9 cellular contexts compared by ENCODE assay signal in the genomic region with DNA sequence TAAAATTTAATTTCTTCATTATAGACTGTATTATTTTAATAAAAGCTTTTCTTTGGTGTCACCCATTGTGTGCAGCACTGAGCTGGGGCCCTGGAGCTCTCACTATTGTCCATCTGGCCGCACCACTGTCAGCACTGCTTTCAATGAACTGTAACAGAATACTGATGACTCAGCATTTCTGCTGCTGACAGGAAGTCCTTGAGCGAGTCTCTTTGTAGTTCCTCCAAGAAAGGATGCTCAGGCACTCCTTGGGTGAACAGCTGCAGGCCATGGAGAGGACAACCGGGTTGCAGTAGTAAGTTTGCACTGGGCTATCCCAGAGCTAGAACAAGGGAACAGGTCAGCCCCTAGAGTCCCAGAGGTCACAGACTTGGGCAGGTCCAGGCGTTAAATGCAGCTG.
DNase-seq lines count a peak whose midpoint lies in the region; ATAC-seq, FAIRE-seq and TF ChIP-seq lines count a peak whose summit lies in the region.
"Had no signal": no experiment of that assay in that cellular context is flagged by ENCODE, and none has a peak within 500 bp of the region (broad histone marks: within the 10 kb centered on the region; RNA-seq: fewer than 3 reads in every experiment).

No MANE protein-coding gene starts in this region.

- H3K4me3 ChIP-seq in Jurkat, Clone E6-1 (ENCODE audit: low read length) = no peak overlapping the region
- H3K4me3 ChIP-seq in endothelial cell of umbilical vein (replicated peaks in 1 of 3; ENCODE audit: insufficient read depth in 1 of 3, low read depth in 1 of 3, low read length in 3 of 3) (no peak overlapping the region), transverse colon (no peak overlapping the region)

- H4K20me1 ChIP-seq in endothelial cell of umbilical vein (replicated peaks; ENCODE audit: control insufficient read depth, extremely low read depth, insufficient read depth, low read length) = no peaks in the 10 kb centered on the region

- no peaks in the 10 kb centered on the region for H3K27me3 ChIP-seq in endothelial cell of umbilical vein (ENCODE audit: control insufficient read depth in 2 of 2, insufficient read depth in 2 of 2, low read length in 2 of 2)
- H3K27me3 ChIP-seq in transverse colon = no peaks in the 10 kb centered on the region

- in situ Hi-C loops in ACHN (cut with HindIII; ENCODE audit: low pct_ligation_motif_present, low pct_unique_long_range_greater_than_20kb, low sequenced_read_pairs) (no loop called here), transverse colon (cut with MboI; ENCODE audit: low pct_ligation_motif_present in 1 of 4, low pct_unique_long_range_greater_than_20kb in 1 of 4, low sequenced_read_pairs in 3 of 4) (no loop called here)

- peaks cover 20% of the 10 kb centered on the region for H3K36me3 Mint-ChIP-seq in progenitor cell of endocrine pancreas (ENCODE audit: insufficient read depth)
- H3K36me3 Mint-ChIP-seq: naive B cell had no signal

- peaks cover 6% of the 10 kb centered on the region for H3K9me3 Mint-ChIP-seq in progenitor cell of endocrine pancreas (ENCODE audit: low read depth)

- H3K4me2 ChIP-seq in endothelial cell of umbilical vein (ENCODE audit: insufficient read depth, low read length) = no peak overlapping the region

- POLR2A ChIA-PET in endothelial cell of umbilical vein (lab: Charles Lee) = interaction anchor here (0.7 kb wide), 2 partner anchors 19 to 471 kb away, joined by 3 to 4 read pairs; no protein-coding TSS in a partner anchor

- no peak for TF ChIP-seq CTCF in endothelial cell of umbilical vein (IDR thresholded peaks at IDR 0.05; ENCODE audit: extremely low read depth in 1 of 2, insufficient read depth in 1 of 2, low read depth in 1 of 2, low read length in 2 of 2)
- no peak for TF ChIP-seq CTCF in transverse colon (IDR thresholded peaks at IDR 0.05)
- TF ChIP-seq CTCF in progenitor cell of endocrine pancreas (IDR thresholded peaks at IDR 0.05; ENCODE audit: unreplicated experiment) = no peak

- FAIRE-seq in endothelial cell of umbilical vein (lab: Jason Lieb, UNC) (peak; percentile 35), GM12891 (lab: Jason Lieb, UNC) (no peak)

- H3K27ac ChIP-seq in endothelial cell of umbilical vein (ENCODE audit: insufficient read depth, low read depth, low read length) = no peak overlapping the region
- H3K27ac ChIP-seq in transverse colon = peak overlapping the region; percentile 52 to 84 (median 65)

- DNase-seq in ACHN (peak; percentile 37), endothelial cell of umbilical vein (ENCODE audit: low read depth, low spot score) (no peak), transverse colon (no peak), SIG-M5 (lab: John Stamatoyannopoulos, UW) (no peak), GM12891 (ENCODE audit: insufficient read length, low spot score) (no peak), progenitor cell of endocrine pancreas (ENCODE audit: low spot score, unreplicated experiment) (no peak)
- DNase-seq in Jurkat, Clone E6-1 (ENCODE audit: low read depth, low spot score) = peak; percentile 35
- DNase-seq: naive B cell had no signal

- no peak overlapping the region for H2AFZ ChIP-seq in endothelial cell of umbilical vein (ENCODE audit: low read depth, low read length)

- no peak overlapping the region for H3K4me3 Mint-ChIP-seq in progenitor cell of endocrine pancreas (ENCODE audit: low read depth)
- H3K4me3 Mint-ChIP-seq: naive B cell had no signal

- H3K4me1 ChIP-seq in endothelial cell of umbilical vein (ENCODE audit: control insufficient read depth, extremely low read depth, insufficient read depth, low read length) (peaks cover 28% of the 10 kb centered on the region), transverse colon (peaks cover 0 to 28% (median 6%) of the 10 kb centered on the region in 4 donors)

- no peak for TF ChIP-seq POLR2A in endothelial cell of umbilical vein (IDR thresholded peaks at IDR 0.05; ENCODE audit: low read depth, low read length)
- no peak for TF ChIP-seq POLR2A in transverse colon (IDR thresholded peaks at IDR 0.05)
- no peak for TF ChIP-seq POLR2A in GM12891 (IDR thresholded peaks at IDR 0.05; ENCODE audit: low read depth, low read length)

- no peak for TF ChIP-seq EP300 in transverse colon (IDR thresholded peaks at IDR 0.05; ENCODE audit: low read depth)

- no peak overlapping the region for H3K9ac ChIP-seq in endothelial cell of umbilical vein (replicated peaks; ENCODE audit: extremely low read depth, insufficient read depth, low read length)

- WGBS in transverse colon (ENCODE audit: low coverage in 1 of 2), 2 donors = 78% methylated on average over 4 of the region's 4 CpGs; no CpG with 5 or more reads in 1 of the 2 donors

- BruUV-seq in endothelial cell of umbilical vein (replicated peaks; lab: Mats Ljungman, UMichigan) = no TSS peak

- no peaks in the 10 kb centered on the region for H3K27me3 Mint-ChIP-seq in progenitor cell of endocrine pancreas

- CTCF ChIA-PET in endothelial cell of umbilical vein (lab: Charles Lee) = interaction anchor here (0.8 to 2.2 kb wide), 9 partner anchors 8 to 308 kb away, joined by 3 to 6 read pairs (median 3); no protein-coding TSS in a partner anchor

- peaks cover 0 to 3% of the 10 kb centered on the region in 2 experiments for H3K36me3 ChIP-seq in endothelial cell of umbilical vein (ENCODE audit: control insufficient read depth in 2 of 2, extremely low read depth in 1 of 2, insufficient read depth in 2 of 2, low read length in 2 of 2)
- no peaks in the 10 kb centered on the region for H3K36me3 ChIP-seq in transverse colon

- H3K4me1 Mint-ChIP-seq in progenitor cell of endocrine pancreas (ENCODE audit: low read depth) = peaks cover 16% of the 10 kb centered on the region
- H3K4me1 Mint-ChIP-seq: naive B cell had no signal

- H3K9me3 ChIP-seq in endothelial cell of umbilical vein (replicated peaks; ENCODE audit: control insufficient read depth, insufficient read depth, low read length) (no peaks in the 10 kb centered on the region), transverse colon (no peaks in the 10 kb centered on the region)

- ATAC-seq in GM19468 (IDR thresholded peaks at IDR 0.05; ENCODE audit: extremely low read depth, unreplicated experiment) = peak; percentile 79

- intact Hi-C loops in endothelial cell of umbilical vein (cut with micrococcal nuclease) = no loop called here
- intact Hi-C loops in transverse colon (cut with DNase I; ENCODE audit: low total_unique reads) = no loop called here

- no peak overlapping the region for H3K27ac Mint-ChIP-seq in progenitor cell of endocrine pancreas
- H3K27ac Mint-ChIP-seq: naive B cell had no signal

- dilution Hi-C loops in endothelial cell of umbilical vein (cut with MboI; ENCODE audit: extremely low pct_ligation_motif_present, low sequenced_read_pairs) = no loop called here

- no peaks in the 10 kb centered on the region for H3K79me2 ChIP-seq in endothelial cell of umbilical vein (ENCODE audit: control insufficient read depth, insufficient read depth, low read length)

- H3K9me1 ChIP-seq in endothelial cell of umbilical vein (replicated peaks; ENCODE audit: control insufficient read depth, extremely low read depth, insufficient read depth, low read length) = no peaks in the 10 kb centered on the region

TF ChIP-seq in endothelial cell of umbilical vein, 7 proteins besides CTCF, POLR2A, EP300 and RAD21:
- TF ChIP-seq MYC (IDR thresholded peaks at IDR 0.05; ENCODE audit: low read depth, low read length) (no peak), JUN (IDR thresholded peaks at IDR 0.05; ENCODE audit: borderline replicate concordance, insufficient read depth, insufficient read length, low read depth) (no peak), FOS (IDR thresholded peaks at IDR 0.05; ENCODE audit: borderline replicate concordance, insufficient read depth, low read length) (no peak), GATA2 (IDR thresholded peaks at IDR 0.05; ENCODE audit: insufficient read depth, insufficient read length, low read depth, low read length) (no peak), EZH2 (IDR thresholded peaks at IDR 0.05; ENCODE audit: borderline replicate concordance, low read depth, low read length, severe bottlenecking) (no peak), POLR2AphosphoS5 (IDR thresholded peaks at IDR 0.05; ENCODE audit: insufficient read depth, low read depth, low read length) (no peak)
- TF ChIP-seq, protein P1, sequence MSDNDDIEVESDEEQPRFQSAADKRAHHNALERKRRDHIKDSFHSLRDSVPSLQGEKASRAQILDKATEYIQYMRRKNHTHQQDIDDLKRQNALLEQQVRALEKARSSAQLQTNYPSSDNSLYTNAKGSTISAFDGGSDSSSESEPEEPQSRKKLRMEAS (IDR thresholded peaks at IDR 0.05; ENCODE audit: insufficient read depth, insufficient read length) = no peak
TF ChIP-seq in endothelial cell of umbilical vein: peak in this region for 0.

TF ChIP-seq in GM12891, 5 proteins besides CTCF, POLR2A, EP300 and RAD21:
- TF ChIP-seq PAX5 (IDR thresholded peaks at IDR 0.05; ENCODE audit: insufficient read depth, low read length, severe bottlenecking) = no peak
- no peak for TF ChIP-seq POU2F2 (IDR thresholded peaks at IDR 0.05; ENCODE audit: low read depth, low read length)
- TF ChIP-seq SPI1 (IDR thresholded peaks at IDR 0.05; ENCODE audit: low read depth, low read length) = no peak
- no peak for TF ChIP-seq POLR2AphosphoS5 (IDR thresholded peaks at IDR 0.05; ENCODE audit: low read depth, low read length)
- no peak for TF ChIP-seq TAF1 (IDR thresholded peaks at IDR 0.05; ENCODE audit: low read depth, low read length)

Comparison
In these comparisons a context has a peak if more than half of its experiments do, and no peak if none do; other contexts are left out.
1. DNase-seq: peak in ACHN (single experiment) and Jurkat, Clone E6-1 (single experiment); none in endothelial cell of umbilical vein (single experiment), transverse colon (single experiment), SIG-M5 (single experiment), GM12891 (single experiment) and progenitor cell of endocrine pancreas (single experiment).